11 cellular contexts compared by ENCODE assay signal in genomic region chr11:15199693-15200092, GRCh38.
DNase-seq lines count a peak whose midpoint lies in the region; ATAC-seq and TF ChIP-seq lines count a peak whose summit lies in the region.
"Had no signal": no experiment of that assay in that cellular context is flagged by ENCODE, and none has a peak within 500 bp of the region (broad histone marks: within the 10 kb centered on the region; RNA-seq: fewer than 3 reads in every experiment).

No MANE protein-coding gene starts in this region.

- intact Hi-C loops in lower lobe of right lung (cut with DNase I) = no loop called here
- intact Hi-C loops in lower leg skin (cut with DNase I; ENCODE audit: low total_unique reads) = no loop called here

- no peaks in the 10 kb centered on the region for H3K36me3 ChIP-seq in lower lobe of right lung
- H3K36me3 ChIP-seq: HAP-1, suprapubic skin had no signal

- DNase-seq in DMS79 (lab: John Stamatoyannopoulos, UW) (peak; percentile 35), NCI-H1105 (lab: John Stamatoyannopoulos, UW) (peak; percentile 51), cerebellar cortex (ENCODE audit: low spot score) (peak; percentile 2), lower lobe of right lung (no peak), lower leg skin (ENCODE audit: low spot score in 2 of 2) (no peak), HuH-7 (ENCODE audit: low spot score) (no peak)
- DNase-seq in activated naive CD4-positive, alpha-beta T cell treated with anti-CD3 and anti-CD28 coated beads, Interleukin-2, amount 50 U/mL, for 16 hours = no peak
- DNase-seq in central memory CD4-positive, alpha-beta T cell = no peak
- DNase-seq: T-helper 9 cell had no signal

- no peak for TF ChIP-seq POLR2A in lower leg skin (IDR thresholded peaks at IDR 0.05)

- H3K27ac ChIP-seq in lower lobe of right lung = no peak overlapping the region
- H3K27ac ChIP-seq: suprapubic skin had no signal

- TF ChIP-seq CTCF in lower lobe of right lung (IDR thresholded peaks at IDR 0.05) (no peak), lower leg skin (IDR thresholded peaks at IDR 0.05) (no peak)

- WGBS in lower leg skin, 2 donors = 36 to 37% methylated on average over 3 of the region's 3 CpGs

- H3K4me1 ChIP-seq in lower lobe of right lung = no peaks in the 10 kb centered on the region
- H3K4me1 ChIP-seq: HAP-1, suprapubic skin had no signal

- peak; percentile 46 to 62 for ATAC-seq in lower lobe of right lung

- H3K4me3 ChIP-seq in lower lobe of right lung (no peak overlapping the region), lower leg skin (ENCODE audit: low read depth, poor library complexity, severe bottlenecking) (no peak overlapping the region)
- H3K4me3 ChIP-seq: HAP-1, suprapubic skin had no signal

- no peaks in the 10 kb centered on the region for H3K9me3 ChIP-seq in lower lobe of right lung
- H3K9me3 ChIP-seq: HAP-1, suprapubic skin had no signal

- H3K27me3 ChIP-seq in lower lobe of right lung (ENCODE audit: low read depth) = no peaks in the 10 kb centered on the region
- H3K27me3 ChIP-seq: suprapubic skin had no signal

Comparison
In these comparisons a context has a peak if more than half of its experiments do, and no peak if none do; other contexts are left out.
1. DNase-seq: peak in DMS79 (single experiment), NCI-H1105 (single experiment) and cerebellar cortex (single experiment); none in lower lobe of right lung (single experiment), lower leg skin (0 of 2), activated naive CD4-positive, alpha-beta T cell treated with anti-CD3 and anti-CD28 coated beads, Interleukin-2, amount 50 U/mL, for 16 hours (single experiment), central memory CD4-positive, alpha-beta T cell (single experiment) and HuH-7 (single experiment).